ENCODE assay signal across 8 cellular contexts in genomic region chr1:43358746-43359693, GRCh38.
A peak's percentile ranks its signal among the peaks of the same experiment; 100 is the strongest.
DNase-seq lines count a peak whose midpoint lies in the region; ATAC-seq and TF ChIP-seq lines count a peak whose summit lies in the region.

CDC20 (plus strand) TSS chr1:43358981; CDS start chr1:43359216, 235 bp downstream.

- ATAC-seq in GM19035 (IDR thresholded peaks at IDR 0.05; ENCODE audit: unreplicated experiment), result peak; percentile 94
- peak; percentile 95 for ATAC-seq in HG03354 (IDR thresholded peaks at IDR 0.05; ENCODE audit: poor library complexity, severe bottlenecking, unreplicated experiment)
- ATAC-seq in activated CD4-positive, CD25-positive, alpha-beta regulatory T cell treated with anti-CD3 and anti-CD28 coated beads, Interleukin-2, amount 50 U/mL, for 24 hours, result peak; percentile 98 to 99

- DNase-seq in AG09319 (ENCODE audit: extremely low read depth, low read depth) (peak; percentile 80), NCI-H446 treated with DMSO at 0.1 percent for 48 hours (lab: John Stamatoyannopoulos, UW) (peak; percentile 97), cerebellar cortex (ENCODE audit: low spot score) (peak; percentile 98), islet precursor cell (peak; percentile 100)
- peak; percentile 99 for DNase-seq in stimulated activated CD4-positive, alpha-beta T cell treated with anti-CD3 and anti-CD28 coated beads, Interleukin-12 subunit alpha, Interleukin-12 subunit beta, amount 100 ng/mL, for 48 hours (ENCODE audit: low read depth in 2 of 3, low spot score in 1 of 3)

- TF ChIP-seq CTCF in AG09319 (IDR thresholded peaks at IDR 0.05; ENCODE audit: low read depth, low read length), result no peak

Comparison
In these comparisons a context has a peak if more than half of its experiments do, and no peak if none do; other contexts are left out.
1. Peak in every context shown above with its lines: DNase-seq and ATAC-seq.